In the genomic region with DNA sequence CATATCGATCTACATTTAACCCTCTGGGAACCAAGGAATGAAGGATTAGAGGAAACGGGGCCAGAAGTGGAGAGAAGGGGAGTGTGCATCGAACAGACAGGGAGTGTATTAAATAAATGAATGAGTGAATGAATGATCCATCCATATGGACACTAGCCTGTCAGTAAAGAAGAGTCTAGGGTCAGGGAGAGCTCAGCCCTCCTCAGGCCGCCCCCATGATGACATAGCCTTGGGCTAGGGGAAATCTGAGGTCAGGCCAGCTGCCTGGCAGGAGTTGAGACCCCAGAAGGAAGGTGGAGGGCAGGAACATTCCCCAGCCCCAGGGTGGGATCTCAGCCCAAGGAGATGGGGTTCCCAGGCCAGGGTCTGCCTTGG, we compare ENCODE assay signal across 7 cellular contexts. TPM values are rescaled to one million over a fixed set of nuclear protein-coding genes. Genes with fewer than 3 reads are reported as not detected.
A peak's percentile ranks its signal among the peaks of the same experiment; 100 is the strongest.
DNase-seq lines count a peak whose midpoint lies in the region; ATAC-seq and TF ChIP-seq lines count a peak whose summit lies in the region.
"Not testable (repeated sequence)": the region's sequence is repeated elsewhere in the genome, so short reads cannot be mapped to it uniquely, and the experiment has no call there.
"Had no signal": no experiment of that assay in that cellular context is flagged by ENCODE, and none has a peak within 500 bp of the region (broad histone marks: within the 10 kb centered on the region; RNA-seq: fewer than 3 reads in every experiment).

No MANE protein-coding gene starts in this region.

- not testable (repeated sequence) for H3K79me2 ChIP-seq in HCT116 (ENCODE audit: insufficient read depth, low read length)

- not testable (repeated sequence) for DNase-seq in HCT116 (ENCODE audit: low read depth, low spot score); RWPE2 (ENCODE audit: low spot score); body of pancreas; heart right ventricle; left lobe of liver (ENCODE audit: low spot score); sciatic nerve (ENCODE audit: low spot score)

- WGBS in body of pancreas, 2 donors, result no CpG with 5 or more reads among the region's 4 CpGs
- no CpG with 5 or more reads among the region's 4 CpGs for WGBS in heart right ventricle, 2 donors

- BruUV-seq in HCT116 (replicated peaks; lab: Mats Ljungman, UMichigan), result not testable (repeated sequence)

- intact Hi-C loops in HCT116 (cut with micrococcal nuclease); body of pancreas (cut with DNase I); heart right ventricle (cut with DNase I); sciatic nerve (cut with DNase I): not testable (repeated sequence)

- not testable (repeated sequence) for H2AFZ ChIP-seq in HCT116 (ENCODE audit: low read depth, low read length, poor library complexity, severe bottlenecking)

- not testable (repeated sequence) for H4K20me1 ChIP-seq in HCT116 (ENCODE audit: insufficient read depth)

- not testable (repeated sequence) for TF ChIP-seq POLR2A in HCT116 (IDR thresholded peaks at IDR 0.05; ENCODE audit: borderline replicate concordance, extremely low read depth, insufficient read depth, insufficient read length); body of pancreas (IDR thresholded peaks at IDR 0.05)

- not testable (repeated sequence) for H3K4me1 ChIP-seq in HCT116 (ENCODE audit: control insufficient read depth in 1 of 2, insufficient read depth in 2 of 2, low read length in 2 of 2); RWPE2 (ENCODE audit: insufficient read depth, poor library complexity, severe bottlenecking); body of pancreas; heart right ventricle

- TF ChIP-seq CTCF in HCT116 (IDR thresholded peaks at IDR 0.05 in 2 of 3, conservative IDR thresholded peaks at IDR 0.05 in 1 of 3; ENCODE audit: borderline replicate concordance in 1 of 3, insufficient read depth in 1 of 3, low read depth in 2 of 3, low read length in 2 of 3); RWPE2 (IDR thresholded peaks at IDR 0.05; ENCODE audit: poor library complexity, severe bottlenecking); body of pancreas (IDR thresholded peaks at IDR 0.05); heart right ventricle (IDR thresholded peaks at IDR 0.05): not testable (repeated sequence)

- H3K9ac ChIP-seq in HCT116 (ENCODE audit: low read length), result not testable (repeated sequence)

- CTCF ChIA-PET in HCT116 (lab: Charles Lee), result not testable (repeated sequence)

- TF ChIP-seq RAD21 in HCT116 (IDR thresholded peaks at IDR 0.05; ENCODE audit: low read depth), result not testable (repeated sequence)

- H3K27ac ChIP-seq in HCT116 (ENCODE audit: low read depth, low read length); RWPE2 (ENCODE audit: poor library complexity, severe bottlenecking); body of pancreas; heart right ventricle: not testable (repeated sequence)

- H3K9me3 ChIP-seq in HCT116 (ENCODE audit: control insufficient read depth in 1 of 2, insufficient read depth in 1 of 2, low read depth in 1 of 2, low read length in 2 of 2); RWPE2 (ENCODE audit: severe bottlenecking); body of pancreas; heart right ventricle: not testable (repeated sequence)

- H3K9me2 ChIP-seq in HCT116 (ENCODE audit: insufficient read depth), result not testable (repeated sequence)

- not testable (repeated sequence) for H3K27me3 ChIP-seq in HCT116 (ENCODE audit: insufficient read depth, low read length); RWPE2 (ENCODE audit: insufficient read depth, poor library complexity, severe bottlenecking); body of pancreas; heart right ventricle

- H3K4me3 ChIP-seq in HCT116 (replicated peaks in 1 of 2; ENCODE audit: low read depth in 1 of 2, low read length in 2 of 2); RWPE2 (ENCODE audit: severe bottlenecking); body of pancreas; heart right ventricle: not testable (repeated sequence)

- RAD21 ChIA-PET in HCT116 (lab: Charles Lee; ENCODE audit: low non-redundant PET in 1 of 2, low total read pairs in 2 of 2, uncharacterized antibody in 2 of 2, unreplicated experiment in 2 of 2), result not testable (repeated sequence)

- POLR2A ChIA-PET in HCT116 (lab: Charles Lee), result not testable (repeated sequence)

- H3K36me3 ChIP-seq in HCT116 (ENCODE audit: control insufficient read depth in 1 of 2, insufficient read depth in 2 of 2, low read length in 2 of 2); RWPE2 (ENCODE audit: low read depth); body of pancreas (replicated peaks in 1 of 2; ENCODE audit: insufficient read depth in 1 of 2, low read depth in 2 of 2); heart right ventricle: not testable (repeated sequence)

- ATAC-seq in HCT116 (peak; percentile 27; the same call in 1 of the 2 replicates), RWPE2 (ENCODE audit: low read depth) (peak; percentile 29; the same call in 1 of the 3 replicates), body of pancreas (peak; percentile 27), heart right ventricle (peak in 5 of 8 donors; percentile 11 to 46 (median 26)), left lobe of liver (peak; percentile 34), sciatic nerve (peak; percentile 37)

- H3K4me2 ChIP-seq in HCT116 (ENCODE audit: low read length), result not testable (repeated sequence)

RNA-seq across cellular contexts. Expression of a gene that starts 21.3 kb away (rescaled TPM):
- total RNA-seq in HCT116 (2021; ENCODE audit: unreplicated experiment) (8.8 TPM), body of pancreas (10 to 100 TPM in 1 of 2 donors, 1 to 10 TPM in 1; 1.8 to 13.2 TPM), heart right ventricle (1 to 10 TPM in 8 of 10 donors, under 1 TPM in 2; 0.90 to 2.2 (median 1.2) TPM), left lobe of liver (4.2 TPM), sciatic nerve (8.7 TPM)
- 4.2 and 4.5 TPM in 2 replicates for polyA plus RNA-seq in HCT116 (2012)
- polyA plus RNA-seq in heart right ventricle, result 1 to 10 TPM; 1.1 to 2.6 TPM
- total RNA-seq: HT1080 had no signal
